33 cellular contexts compared by ENCODE assay signal in the genomic region with DNA sequence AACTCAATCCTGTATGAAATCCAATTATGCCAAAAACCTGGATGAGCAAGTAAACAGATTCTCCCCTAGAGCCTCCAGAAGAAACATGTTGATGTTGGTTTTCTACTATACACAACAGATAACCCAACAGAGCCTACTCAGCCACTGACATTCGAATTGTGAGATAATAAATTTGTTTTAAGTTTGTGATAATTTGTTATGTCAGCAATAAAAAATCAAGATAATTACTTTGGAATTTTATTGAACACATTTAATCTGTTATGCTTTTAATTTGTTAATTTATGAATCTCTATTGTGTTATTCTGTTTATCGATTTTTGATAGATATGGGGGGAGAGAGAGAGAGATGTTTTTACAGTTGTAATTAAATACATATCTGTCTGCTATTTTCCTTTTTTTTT.
"Had no signal": no experiment of that assay in that cellular context is flagged by ENCODE, and none has a peak within 500 bp of the region (broad histone marks: within the 10 kb centered on the region; RNA-seq: fewer than 3 reads in every experiment).

No MANE protein-coding gene starts in this region.

- H3K9me3 ChIP-seq: colonic mucosa had no signal

- H3K4me1 ChIP-seq: adrenal gland, colonic mucosa had no signal

- H3K36me3 ChIP-seq: adrenal gland, cardiac muscle cell, colonic mucosa had no signal

- FAIRE-seq: bronchial epithelial cell, TTC549 had no signal

- H3K27ac ChIP-seq: adrenal gland, cardiac muscle cell, colonic mucosa, VCaP had no signal

- H3K4me3 ChIP-seq: adrenal gland, cardiac muscle cell, colonic mucosa had no signal

- DNase-seq: activated B cell treated with CpG ODN at 0.5 μM for 24 hours; activated CD4-positive, alpha-beta memory T cell treated with anti-CD3 and anti-CD28 coated beads for 36 hours; activated CD4-positive, alpha-beta T cell treated with anti-CD3 and anti-CD28 coated beads for 4 hours; activated CD4-positive, alpha-beta T cell treated with anti-CD3 and anti-CD28 coated beads, Interleukin-2, amount 10 ng/mL, durations not matched to agents 24 days and 14 days; activated CD4-positive, alpha-beta T cell treated with anti-CD3 and anti-CD28 coated beads, Interleukin-2, amount 50 U/mL, for 1 hour; activated CD4-positive, alpha-beta T cell treated with anti-CD3 and anti-CD28 coated beads, Interleukin-2, amount 50 U/mL, for 4 hours; activated CD4-positive, CD25-positive, alpha-beta regulatory T cell treated with anti-CD3 and anti-CD28 coated beads, Interleukin-2, amount 50 U/mL, for 72 hours; activated CD8-positive, alpha-beta memory T cell treated with anti-CD3 and anti-CD28 coated beads, Interleukin-2, amount 50 U/mL, for 4 hours; activated CD8-positive, alpha-beta T cell treated with anti-CD3 and anti-CD28 coated beads for 36 hours; activated effector memory CD4-positive, alpha-beta T cell treated with anti-CD3 and anti-CD28 coated beads, Interleukin-2, amount 50 U/mL, for 16 hours; activated gamma-delta T cell treated with Interleukin-2 at 50 U/mL for 16 hours; activated naive CD4-positive, alpha-beta T cell; activated naive CD4-positive, alpha-beta T cell treated with anti-CD3 and anti-CD28 coated beads for 36 hours; activated naive CD4-positive, alpha-beta T cell treated with anti-CD3 and anti-CD28 coated beads, Interleukin-2, amount 50 U/mL, for 16 hours; activated naive CD8-positive, alpha-beta T cell treated with anti-CD3 and anti-CD28 coated beads for 36 hours; activated T-cell treated with anti-CD3 and anti-CD28 coated beads for 4 hours; activated T-cell treated with anti-CD3 and anti-CD28 coated beads, Interleukin-2, amount 50 U/mL, for 1 hour; activated T-cell treated with anti-CD3 and anti-CD28 coated beads, Interleukin-2, amount 50 U/mL, for 4 hours; activated T-cell treated with anti-CD3 and anti-CD28 coated beads, Interleukin-2, amount 50 U/mL, for 72 hours; adrenal gland; amniotic stem cell; aorta; caudate nucleus; cerebellar nuclear complex; colonic mucosa; T-helper 2 cell; T-helper 9 cell had no signal

- H3K27me3 ChIP-seq: adrenal gland, cardiac muscle cell, colonic mucosa had no signal

- ATAC-seq: activated CD8-positive, alpha-beta T cell treated with anti-CD3 and anti-CD28 coated beads for 36 hours; activated naive CD4-positive, alpha-beta T cell treated with anti-CD3 and anti-CD28 coated beads, Interleukin-2, amount 50 U/mL, for 72 hours; activated T-cell treated with anti-CD3 and anti-CD28 coated beads, Interleukin-2, amount 50 U/mL, for 4 hours; activated T-cell treated with anti-CD3 and anti-CD28 coated beads, Interleukin-2, amount 50 U/mL, for 72 hours; activated T-helper 17 cell treated with anti-CD3 and anti-CD28 coated beads, Interleukin-2, amount 50 U/mL, for 72 hours had no signal
